ENCODE assay signal across 1 cellular context in genomic region chr3:157279237-157279636, GRCh38.
TF ChIP-seq lines count a peak whose summit lies in the region.

No MANE protein-coding gene starts in this region.

TF ChIP-seq in K562, 482 proteins besides CTCF, POLR2A, EP300 and RAD21 (continued from another document):
- TF ChIP-seq MGA (IDR thresholded peaks at IDR 0.05) (peak; percentile 71), SAFB2 (IDR thresholded peaks at IDR 0.05; ENCODE audit: borderline replicate concordance, low read depth, low read length, severe bottlenecking) (no peak), ZKSCAN1 (IDR thresholded peaks at IDR 0.05; ENCODE audit: low read depth, low read length) (no peak), ZNF79 (CRISPR knock-in tag; IDR thresholded peaks at IDR 0.05; ENCODE audit: low read depth) (no peak), TRIM24 (IDR thresholded peaks at IDR 0.05) (peak in 1 of 2 experiments; percentile 63; a peak in 1 of 4 replicates), ZNF639 (CRISPR knock-in tag; conservative IDR thresholded peaks at IDR 0.05 in 1 of 2, IDR thresholded peaks at IDR 0.05 in 1 of 2) (peak in 1 of 2 experiments; percentile 33; a peak in 1 of 4 replicates), ZNF175 (CRISPR knock-in tag; IDR thresholded peaks at IDR 0.05; ENCODE audit: low read depth) (0 out of 2 replicates have a peak, but pooled peaks have one; percentile 32), ETV6 (IDR thresholded peaks at IDR 0.05; ENCODE audit: borderline replicate concordance in 1 of 2, low read depth in 2 of 2, low read length in 1 of 2) (no peak), ETV6 (CRISPR knock-in tag; IDR thresholded peaks at IDR 0.05; ENCODE audit: borderline replicate concordance) (no peak), RBM22 (IDR thresholded peaks at IDR 0.05; ENCODE audit: low read depth, low read length, poor library complexity, severe bottlenecking) (no peak), POLR2AphosphoS2 (IDR thresholded peaks at IDR 0.05; ENCODE audit: low read length) (no peak), LCOR (CRISPR knock-in tag; IDR thresholded peaks at IDR 0.05) (0 out of 2 replicates have a peak, but pooled peaks have one; percentile 20), ZBTB7A (IDR thresholded peaks at IDR 0.05; ENCODE audit: borderline replicate concordance, control insufficient read depth, low read depth, low read length) (no peak), EHMT2 (IDR thresholded peaks at IDR 0.05) (peak; percentile 77), ARID1B (IDR thresholded peaks at IDR 0.05) (peak; percentile 70), NFIC (IDR thresholded peaks at IDR 0.05) (0 out of 2 replicates have a peak, but pooled peaks have one; percentile 16), MAZ (CRISPR knock-in tag; conservative IDR thresholded peaks at IDR 0.05 in 1 of 2, IDR thresholded peaks at IDR 0.05 in 1 of 2) (no peak; a peak in 1 of 4 replicates), ZNF644 (tag; IDR thresholded peaks at IDR 0.05; ENCODE audit: low read depth) (0 out of 2 replicates have a peak, but pooled peaks have one; percentile 57), DPF2 (IDR thresholded peaks at IDR 0.05) (peak; percentile 72; the same call in 1 of the 2 replicates)
- TF ChIP-seq, protein P1, sequence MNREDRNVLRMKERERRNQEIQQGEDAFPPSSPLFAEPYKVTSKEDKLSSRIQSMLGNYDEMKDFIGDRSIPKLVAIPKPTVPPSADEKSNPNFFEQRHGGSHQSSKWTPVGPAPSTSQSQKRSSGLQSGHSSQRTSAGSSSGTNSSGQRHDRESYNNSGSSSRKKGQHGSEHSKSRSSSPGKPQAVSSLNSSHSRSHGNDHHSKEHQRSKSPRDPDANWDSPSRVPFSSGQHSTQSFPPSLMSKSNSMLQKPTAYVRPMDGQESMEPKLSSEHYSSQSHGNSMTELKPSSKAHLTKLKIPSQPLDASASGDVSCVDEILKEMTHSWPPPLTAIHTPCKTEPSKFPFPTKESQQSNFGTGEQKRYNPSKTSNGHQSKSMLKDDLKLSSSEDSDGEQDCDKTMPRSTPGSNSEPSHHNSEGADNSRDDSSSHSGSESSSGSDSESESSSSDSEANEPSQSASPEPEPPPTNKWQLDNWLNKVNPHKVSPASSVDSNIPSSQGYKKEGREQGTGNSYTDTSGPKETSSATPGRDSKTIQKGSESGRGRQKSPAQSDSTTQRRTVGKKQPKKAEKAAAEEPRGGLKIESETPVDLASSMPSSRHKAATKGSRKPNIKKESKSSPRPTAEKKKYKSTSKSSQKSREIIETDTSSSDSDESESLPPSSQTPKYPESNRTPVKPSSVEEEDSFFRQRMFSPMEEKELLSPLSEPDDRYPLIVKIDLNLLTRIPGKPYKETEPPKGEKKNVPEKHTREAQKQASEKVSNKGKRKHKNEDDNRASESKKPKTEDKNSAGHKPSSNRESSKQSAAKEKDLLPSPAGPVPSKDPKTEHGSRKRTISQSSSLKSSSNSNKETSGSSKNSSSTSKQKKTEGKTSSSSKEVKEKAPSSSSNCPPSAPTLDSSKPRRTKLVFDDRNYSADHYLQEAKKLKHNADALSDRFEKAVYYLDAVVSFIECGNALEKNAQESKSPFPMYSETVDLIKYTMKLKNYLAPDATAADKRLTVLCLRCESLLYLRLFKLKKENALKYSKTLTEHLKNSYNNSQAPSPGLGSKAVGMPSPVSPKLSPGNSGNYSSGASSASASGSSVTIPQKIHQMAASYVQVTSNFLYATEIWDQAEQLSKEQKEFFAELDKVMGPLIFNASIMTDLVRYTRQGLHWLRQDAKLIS (CRISPR knock-in tag; IDR thresholded peaks at IDR 0.05): no peak
